Comparison of ENCODE assay signal across 17 cellular contexts in genomic region chr4:57044996-57045395, GRCh38.
DNase-seq lines count a peak whose midpoint lies in the region; ATAC-seq and TF ChIP-seq lines count a peak whose summit lies in the region.
"Had no signal": no experiment of that assay in that cellular context is flagged by ENCODE, and none has a peak within 500 bp of the region (broad histone marks: within the 10 kb centered on the region; RNA-seq: fewer than 3 reads in every experiment).

No MANE protein-coding gene starts in this region.

- TF ChIP-seq POLR2A in IMR-90 (IDR thresholded peaks at IDR 0.05; ENCODE audit: low read depth, low read length) (no peak), esophagus squamous epithelium (IDR thresholded peaks at IDR 0.05) (no peak)

- TF ChIP-seq RAD21 in IMR-90 (IDR thresholded peaks at IDR 0.05; ENCODE audit: low read length): peak; percentile 11; the same call in 1 of the 2 replicates

- H3K9ac ChIP-seq in IMR-90 (ENCODE audit: low read depth, low read length) (no peak overlapping the region), rectal smooth muscle tissue (ENCODE audit: low read length) (no peak overlapping the region)

- H2BK5ac ChIP-seq in IMR-90 (ENCODE audit: low read depth, low read length, poor library complexity, severe bottlenecking): peak overlapping the region; percentile 92

- H3K36me3 ChIP-seq in IMR-90 (ENCODE audit: control insufficient read depth, insufficient read depth, low read length) (peaks cover 5% of the 10 kb centered on the region), rectal smooth muscle tissue (ENCODE audit: control insufficient read depth, insufficient read depth, low read length) (no peaks in the 10 kb centered on the region), esophagus squamous epithelium (no peaks in the 10 kb centered on the region)

- H3K27me3 ChIP-seq in IMR-90 (ENCODE audit: control insufficient read depth, insufficient read depth, low read length): no peaks in the 10 kb centered on the region
- no peaks in the 10 kb centered on the region for H3K27me3 ChIP-seq in rectal smooth muscle tissue (ENCODE audit: control insufficient read depth, insufficient read depth, low read length)
- H3K27me3 ChIP-seq in esophagus squamous epithelium: no peaks in the 10 kb centered on the region

- no peak for TF ChIP-seq CTCF in IMR-90 (conservative IDR thresholded peaks at IDR 0.05; ENCODE audit: low read depth, low read length)
- no peak for TF ChIP-seq CTCF in fibroblast of mammary gland (conservative IDR thresholded peaks at IDR 0.05; ENCODE audit: control insufficient read depth, insufficient read depth, low read depth, low read length)
- no peak for TF ChIP-seq CTCF in esophagus squamous epithelium (IDR thresholded peaks at IDR 0.05)
- TF ChIP-seq CTCF in GM20000 (IDR thresholded peaks at IDR 0.05; ENCODE audit: extremely low read depth, missing control alignments): no peak

- H3K56ac ChIP-seq in IMR-90 (ENCODE audit: extremely low read depth, insufficient read depth, low read length): peak overlapping the region; percentile 51; the same call in 1 of the 2 replicates

- H2BK120ac ChIP-seq in IMR-90 (ENCODE audit: low read depth, low read length): peak overlapping the region; percentile 95

- no peak overlapping the region for H4K5ac ChIP-seq in IMR-90 (ENCODE audit: low read depth, low read length)

- CTCF ChIA-PET in IMR-90 (lab: Yijun Ruan, JAX): no interaction called here

- H2BK20ac ChIP-seq in IMR-90 (ENCODE audit: low read depth, low read length): peak overlapping the region; percentile 96; the same call in 1 of the 2 replicates

- no peak overlapping the region for H2AK9ac ChIP-seq in IMR-90 (replicated peaks; ENCODE audit: low read depth, low read length, poor library complexity)

- H4K20me1 ChIP-seq in IMR-90 (ENCODE audit: insufficient read depth, low read length): no peaks in the 10 kb centered on the region

- no peak overlapping the region for H2AFZ ChIP-seq in IMR-90 (replicated peaks; ENCODE audit: low read length, poor library complexity)

- WGBS in IMR-90 (ENCODE audit: extremely low coverage in 2 of 2, insufficient read length in 1 of 2), 2 experiments: no CpG with 5 or more reads among the region's 1 CpG
- 80 to 91% methylated on average over 1 of the region's 1 CpG for WGBS in esophagus squamous epithelium, 2 donors

- H2AK5ac ChIP-seq in IMR-90 (ENCODE audit: low read depth, low read length): peak overlapping the region; percentile 83

- peak overlapping the region; percentile 70; the same call in 2 of the 3 replicates for H2BK15ac ChIP-seq in IMR-90 (ENCODE audit: low read depth, low read length)

- dilution Hi-C loops in IMR-90 (cut with HindIII; ENCODE audit: low sequenced_read_pairs, unreplicated experiment): no loop called here

- H3K4me1 ChIP-seq in IMR-90 (ENCODE audit: control insufficient read depth, insufficient read depth, low read length) (peaks cover 27% of the 10 kb centered on the region), rectal smooth muscle tissue (ENCODE audit: control insufficient read depth, insufficient read depth, low read length) (peaks cover 11% of the 10 kb centered on the region), esophagus squamous epithelium (peaks cover 0 to 63% (median 19%) of the 10 kb centered on the region in 3 donors)

- peak overlapping the region; percentile 68; the same call in 1 of the 2 replicates for H3K18ac ChIP-seq in IMR-90 (ENCODE audit: low read depth, low read length)

- POLR2A ChIA-PET in IMR-90 (lab: Charles Lee; ENCODE audit: unreplicated experiment): no interaction called here

- no TSS peak for BruUV-seq in IMR-90 (replicated peaks; lab: Mats Ljungman, UMichigan)

- intact Hi-C loops in IMR-90 (cut with micrococcal nuclease): no loop called here
- intact Hi-C loops in esophagus squamous epithelium (cut with DNase I): loop anchor here (10.0 kb wide), 1 partner anchor 60 kb away; no protein-coding TSS in a partner anchor

- H3K4me2 ChIP-seq in IMR-90 (ENCODE audit: low read depth, low read length): no peak overlapping the region; the same call in 1 of the 2 replicates

- H4K91ac ChIP-seq in IMR-90 (ENCODE audit: insufficient read depth, low read depth, low read length): peak overlapping the region; percentile 74; the same call in 1 of the 2 replicates

- H3K9me1 ChIP-seq in IMR-90 (ENCODE audit: insufficient read depth, low read length): peaks cover 29% of the 10 kb centered on the region

- peak overlapping the region; percentile 41; the same call in 1 of the 2 replicates for H3K23ac ChIP-seq in IMR-90 (ENCODE audit: low read depth, low read length)

- in situ Hi-C loops in IMR-90 (cut with MboI; ENCODE audit: low sequenced_read_pairs): loop anchor here (25.0 kb wide), 1 partner anchor 392 kb away; no protein-coding TSS in a partner anchor

- H3K9me3 ChIP-seq in IMR-90 (ENCODE audit: control insufficient read depth, insufficient read depth, low read length) (0 out of 2 replicates have a peak, but pooled peaks cover 2% of the 10 kb centered on the region), esophagus squamous epithelium (no peaks in the 10 kb centered on the region)

- peak overlapping the region; percentile 70 to 75; a peak in 3 of 4 replicates for H4K8ac ChIP-seq in IMR-90 (ENCODE audit: low read depth in 2 of 2, low read length in 2 of 2)

- ATAC-seq in IMR-90 (ENCODE audit: low read depth): peak; percentile 61
- ATAC-seq: GM12878, Panc1 had no signal

- H3K4me3 ChIP-seq in IMR-90 (ENCODE audit: insufficient read depth, low read depth, low read length) (no peak overlapping the region), fibroblast of mammary gland (ENCODE audit: control insufficient read depth, low read depth, low read length) (no peak overlapping the region), rectal smooth muscle tissue (ENCODE audit: low read length) (no peak overlapping the region), esophagus squamous epithelium (no peak overlapping the region)
- H3K4me3 ChIP-seq: GM12878 had no signal

- H3K27ac ChIP-seq in IMR-90 (ENCODE audit: insufficient read depth, low read length) (peak overlapping the region; percentile 63; the same call in 1 of the 2 replicates), rectal smooth muscle tissue (ENCODE audit: low read depth, low read length) (peak overlapping the region; percentile 53), esophagus squamous epithelium (peak overlapping the region in 2 of 4 donors; percentile 61 to 71)
- H3K27ac ChIP-seq: HL-60 had no signal

- H3K14ac ChIP-seq in IMR-90 (replicated peaks; ENCODE audit: low read depth, low read length): peak overlapping the region; percentile 79

- peak; percentile 10 for DNase-seq in 8988T
- peak; percentile 70 for DNase-seq in IMR-90
- peak; percentile 20 for DNase-seq in fibroblast of mammary gland (ENCODE audit: low read depth)
- DNase-seq in midbrain (lab: John Stamatoyannopoulos, UW): no peak
- DNase-seq in esophagus squamous epithelium (lab: John Stamatoyannopoulos, UW): no peak
- no peak for DNase-seq in nucleus accumbens (lab: John Stamatoyannopoulos, UW)
- DNase-seq in GM20000 (ENCODE audit: low spot score): no peak
- DNase-seq: activated CD4-positive, alpha-beta memory T cell treated with anti-CD3 and anti-CD28 coated beads for 36 hours; activated effector memory CD4-positive, alpha-beta T cell treated with Interleukin-2 at 50 U/mL for 16 hours; AML-193; caudate nucleus; DMS153; NCI-H446 had no signal

- H3K79me1 ChIP-seq in IMR-90 (ENCODE audit: low read depth in 1 of 2, low read length in 2 of 2): peaks cover 34 to 71% of the 10 kb centered on the region in 2 experiments

- peak overlapping the region; percentile 97 for H3K4ac ChIP-seq in IMR-90 (ENCODE audit: low read depth, low read length)

TF ChIP-seq in IMR-90, 13 proteins besides CTCF, POLR2A, EP300 and RAD21:
- no peak for TF ChIP-seq MXI1 (IDR thresholded peaks at IDR 0.05; ENCODE audit: borderline replicate concordance, low read depth, low read length)
- no peak for TF ChIP-seq USF2 (IDR thresholded peaks at IDR 0.05; ENCODE audit: low read depth, low read length)
- no peak for TF ChIP-seq RFX5 (IDR thresholded peaks at IDR 0.05; ENCODE audit: low read depth, low read length)
- no peak for TF ChIP-seq RCOR1 (IDR thresholded peaks at IDR 0.05; ENCODE audit: insufficient replicate concordance, low read length)
- no peak for TF ChIP-seq MAZ (IDR thresholded peaks at IDR 0.05; ENCODE audit: borderline replicate concordance, low read depth, low read length)
- no peak for TF ChIP-seq CHD1 (IDR thresholded peaks at IDR 0.05; ENCODE audit: low read depth, low read length)
- TF ChIP-seq BHLHE40 (IDR thresholded peaks at IDR 0.05; ENCODE audit: low read depth, low read length): no peak
- no peak for TF ChIP-seq ELK1 (IDR thresholded peaks at IDR 0.05; ENCODE audit: borderline replicate concordance, low read depth, low read length)
- no peak for TF ChIP-seq FOS (IDR thresholded peaks at IDR 0.05; ENCODE audit: low read depth, low read length)
- TF ChIP-seq MAFK (IDR thresholded peaks at IDR 0.05; ENCODE audit: low read depth, low read length): no peak
- TF ChIP-seq CEBPB (IDR thresholded peaks at IDR 0.05; ENCODE audit: low read depth, low read length): no peak
- no peak for TF ChIP-seq NFE2L2 (IDR thresholded peaks at IDR 0.05; ENCODE audit: low read depth, low read length)
- TF ChIP-seq SMC3 (IDR thresholded peaks at IDR 0.05; ENCODE audit: low read depth, low read length): no peak

Comparison
In these comparisons a context has a peak if more than half of its experiments do, and no peak if none do; other contexts are left out.
1. DNase-seq: peak in 8988T (single experiment), IMR-90 (single experiment) and fibroblast of mammary gland (single experiment); none in midbrain (single experiment), esophagus squamous epithelium (single experiment), nucleus accumbens (0 of 56) and GM20000 (single experiment).